In the genomic region with DNA sequence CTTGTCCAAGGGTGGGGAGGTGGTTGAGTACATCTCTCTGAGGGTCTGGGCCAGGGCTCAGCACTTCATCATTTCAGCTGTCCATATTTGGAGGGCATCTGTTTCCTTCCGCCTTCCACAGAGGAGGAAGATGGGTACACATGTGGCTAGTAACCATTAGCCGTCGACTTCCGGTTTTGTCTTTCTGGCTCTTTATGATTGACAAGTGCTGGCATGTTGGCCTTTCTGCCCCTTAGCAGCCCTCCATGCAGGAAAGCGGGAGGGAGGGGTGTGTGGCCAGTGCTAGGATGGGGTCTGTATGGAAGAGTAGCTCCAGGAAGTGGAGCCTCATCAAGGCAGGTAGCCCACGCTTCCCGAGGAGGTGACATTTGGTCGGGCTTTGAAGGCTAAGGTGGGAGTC, we compare ENCODE assay signal across 8 cellular contexts.
DNase-seq lines count a peak whose midpoint lies in the region; ATAC-seq and TF ChIP-seq lines count a peak whose summit lies in the region.

No MANE protein-coding gene starts in this region.

- no peaks in the 10 kb centered on the region for H3K9me3 Mint-ChIP-seq in activated CD4-positive, alpha-beta T cell treated with anti-CD3 and anti-CD28 coated beads, Interleukin-2, amount 10 ng/mL, durations not matched to agents 24 days and 14 days

- H3K4me2 ChIP-seq in OCI-LY3 (ENCODE audit: low read length): peak overlapping the region; percentile 75
- H3K4me2 ChIP-seq in smooth muscle cell: no peak overlapping the region

- H3K79me2 ChIP-seq in OCI-LY3 (ENCODE audit: low read length) (peaks cover 17% of the 10 kb centered on the region; the same call in 1 of the 2 replicates), smooth muscle cell (ENCODE audit: low read depth) (peaks cover 87% of the 10 kb centered on the region)

- H3K27ac Mint-ChIP-seq in activated CD4-positive, alpha-beta T cell treated with anti-CD3 and anti-CD28 coated beads, Interleukin-2, amount 10 ng/mL, durations not matched to agents 24 days and 14 days: peak overlapping the region; percentile 95

- TF ChIP-seq CTCF in OCI-LY3 (IDR thresholded peaks at IDR 0.05; ENCODE audit: low read depth, low read length): no peak
- no peak for TF ChIP-seq CTCF in colonic mucosa (IDR thresholded peaks at IDR 0.05)
- no peak for TF ChIP-seq CTCF in smooth muscle cell (IDR thresholded peaks at IDR 0.05; ENCODE audit: borderline replicate concordance, insufficient read depth, poor library complexity, severe bottlenecking)

- peak; percentile 85 for DNase-seq in activated CD4-positive, alpha-beta T cell treated with anti-CD3 and anti-CD28 coated beads, Interleukin-2, amount 10 ng/mL, durations not matched to agents 24 days and 14 days
- DNase-seq in activated CD4-positive, alpha-beta T cell treated with anti-CD3 and anti-CD28 coated beads, Interleukin-2, amount 50 U/mL, for 1 hour: no peak
- DNase-seq in colonic mucosa: peak; percentile 36
- no peak for DNase-seq in smooth muscle cell (lab: John Stamatoyannopoulos, UW; ENCODE audit: unreplicated experiment)
- no peak for DNase-seq in RPMI8226

- WGBS in smooth muscle cell (ENCODE audit: low lambda C conversion rate): 80% methylated on average over 8 of the region's 8 CpGs

- H4K20me1 ChIP-seq in OCI-LY3 (ENCODE audit: insufficient read depth, low read length): no peaks in the 10 kb centered on the region
- H4K20me1 ChIP-seq in smooth muscle cell (ENCODE audit: low read depth): peaks cover 76% of the 10 kb centered on the region

- H3K27me3 ChIP-seq in OCI-LY3 (ENCODE audit: low read depth, low read length) (no peaks in the 10 kb centered on the region), colonic mucosa (no peaks in the 10 kb centered on the region), smooth muscle cell (ENCODE audit: low read depth) (no peaks in the 10 kb centered on the region)

- H3K27ac ChIP-seq in OCI-LY3 (ENCODE audit: low read length): peak overlapping the region; percentile 82
- peak overlapping the region; percentile 50 for H3K27ac ChIP-seq in colonic mucosa
- H3K27ac ChIP-seq in smooth muscle cell (ENCODE audit: low read depth): peak overlapping the region; percentile 60

- no peaks in the 10 kb centered on the region for H3K36me3 Mint-ChIP-seq in activated CD4-positive, alpha-beta T cell treated with anti-CD3 and anti-CD28 coated beads, Interleukin-2, amount 10 ng/mL, durations not matched to agents 24 days and 14 days (ENCODE audit: low read depth)

- H3K9me3 ChIP-seq in OCI-LY3 (ENCODE audit: insufficient read depth, low read length) (no peaks in the 10 kb centered on the region; the same call in 1 of the 2 replicates), colonic mucosa (no peaks in the 10 kb centered on the region), smooth muscle cell (replicated peaks; ENCODE audit: low read depth) (no peaks in the 10 kb centered on the region)

- intact Hi-C loops in activated CD4-positive, alpha-beta T cell treated with anti-CD3 and anti-CD28 coated beads, Interleukin-2, amount 10 ng/mL, durations not matched to agents 24 days and 14 days (cut with micrococcal nuclease): loop anchor here (5.0 kb wide), 2 partner anchors 71 to 159 kb away; partner anchors contain the start of gene PEMT
- intact Hi-C loops in colonic mucosa (cut with DNase I): no loop called here

- H3K4me3 ChIP-seq in OCI-LY3 (ENCODE audit: low read length) (peak overlapping the region; percentile 66), colonic mucosa (no peak overlapping the region), smooth muscle cell (no peak overlapping the region)

- H3K4me3 Mint-ChIP-seq in activated CD4-positive, alpha-beta T cell treated with anti-CD3 and anti-CD28 coated beads, Interleukin-2, amount 10 ng/mL, durations not matched to agents 24 days and 14 days: peak overlapping the region; percentile 93

- H3K36me3 ChIP-seq in OCI-LY3 (replicated peaks; ENCODE audit: low read depth, low read length) (no peaks in the 10 kb centered on the region), colonic mucosa (no peaks in the 10 kb centered on the region), smooth muscle cell (ENCODE audit: low read depth) (no peaks in the 10 kb centered on the region)

- peaks cover 8% of the 10 kb centered on the region for H3F3A ChIP-seq in smooth muscle cell (ENCODE audit: low read depth)

- ATAC-seq in HG03139 (IDR thresholded peaks at IDR 0.05; ENCODE audit: unreplicated experiment): no peak
- no peak for ATAC-seq in HG03097 (IDR thresholded peaks at IDR 0.05; ENCODE audit: low FRiP score, unreplicated experiment)

- H3K4me1 ChIP-seq in OCI-LY3 (ENCODE audit: low read length) (peaks cover 34% of the 10 kb centered on the region), colonic mucosa (peaks cover 12% of the 10 kb centered on the region), smooth muscle cell (ENCODE audit: low read depth) (peaks cover 9% of the 10 kb centered on the region)

- H3K4me1 Mint-ChIP-seq in activated CD4-positive, alpha-beta T cell treated with anti-CD3 and anti-CD28 coated beads, Interleukin-2, amount 10 ng/mL, durations not matched to agents 24 days and 14 days: peaks cover 38% of the 10 kb centered on the region

- H3K9ac ChIP-seq in OCI-LY3 (ENCODE audit: low read length): peak overlapping the region; percentile 65; the same call in 1 of the 2 replicates
- peak overlapping the region in 1 of 2 donors; percentile 74 for H3K9ac ChIP-seq in colonic mucosa (ENCODE audit: low read depth in 2 of 2, low read length in 2 of 2)
- H3K9ac ChIP-seq in smooth muscle cell (ENCODE audit: low read depth): no peak overlapping the region

- H2AFZ ChIP-seq in OCI-LY3 (ENCODE audit: low read depth, low read length) (no peak overlapping the region), smooth muscle cell (ENCODE audit: low read depth) (no peak overlapping the region)

- H3K27me3 Mint-ChIP-seq in activated CD4-positive, alpha-beta T cell treated with anti-CD3 and anti-CD28 coated beads, Interleukin-2, amount 10 ng/mL, durations not matched to agents 24 days and 14 days: no peaks in the 10 kb centered on the region

Comparison
In these comparisons a context has a peak if more than half of its experiments do, and no peak if none do; other contexts are left out.
1. DNase-seq: peak in activated CD4-positive, alpha-beta T cell treated with anti-CD3 and anti-CD28 coated beads, Interleukin-2, amount 10 ng/mL, durations not matched to agents 24 days and 14 days (single experiment) and colonic mucosa (single experiment); none in activated CD4-positive, alpha-beta T cell treated with anti-CD3 and anti-CD28 coated beads, Interleukin-2, amount 50 U/mL, for 1 hour (single experiment), smooth muscle cell (single experiment) and RPMI8226 (single experiment).
2. Peak in every context shown above with its lines, with median percentiles within 50 percentile points of each other: H3K27ac ChIP-seq.